In genomic region chr3:23916886-23917815, GRCh38 we compare ENCODE assay signal across 1 cellular context.
TF ChIP-seq lines count a peak whose summit lies in the region.

Gene NKIRAS1 (minus strand): TSS chr3:23916990. CDS start chr3:23910904, 6,086 bp downstream.
Gene RPL15 (plus strand): TSS chr3:23917132. CDS start chr3:23917860, 728 bp downstream.

TF ChIP-seq in K562, 482 proteins besides CTCF, POLR2A, EP300 and RAD21 (continued from another document and continues in another):
- TF ChIP-seq CHD7 (IDR thresholded peaks at IDR 0.05; ENCODE audit: low read depth, low read length), result peak; percentile 24
- no peak for TF ChIP-seq ZNF197 (CRISPR knock-in tag; IDR thresholded peaks at IDR 0.05; ENCODE audit: low read depth)
- TF ChIP-seq XRCC5 (IDR thresholded peaks at IDR 0.05; ENCODE audit: low read depth, low read length), result peak; percentile 85; the same call in 1 of the 2 replicates
- 0 out of 2 replicates have a peak, but pooled peaks have one; percentile 30 for TF ChIP-seq ELK1 (CRISPR knock-in tag; IDR thresholded peaks at IDR 0.05)
- peak; percentile 82 for TF ChIP-seq ATF7 (IDR thresholded peaks at IDR 0.05)
- TF ChIP-seq MTF1 (CRISPR knock-in tag; IDR thresholded peaks at IDR 0.05; ENCODE audit: borderline replicate concordance), result no peak
- TF ChIP-seq PHB (CRISPR knock-in tag; IDR thresholded peaks at IDR 0.05), result peak; percentile 38
- TF ChIP-seq MAFF (IDR thresholded peaks at IDR 0.05; ENCODE audit: low read length), result no peak
- TF ChIP-seq RBM34 (IDR thresholded peaks at IDR 0.05; ENCODE audit: borderline replicate concordance, insufficient read depth, low read length), result no peak
- TF ChIP-seq ZNF668 (CRISPR knock-in tag; IDR thresholded peaks at IDR 0.05), result peak; percentile 78; the same call in 1 of the 2 replicates
- no peak for TF ChIP-seq DACH1 (IDR thresholded peaks at IDR 0.05; ENCODE audit: partially characterized antibody)
- TF ChIP-seq GTF2A2 (tag; IDR thresholded peaks at IDR 0.05), result peak; percentile 87
- no peak; the same call in 1 of the 2 replicates for TF ChIP-seq ZEB2 (IDR thresholded peaks at IDR 0.05)
- TF ChIP-seq GABPB2 (CRISPR knock-in tag; conservative IDR thresholded peaks at IDR 0.05), result no peak
- peak; percentile 62; the same call in 1 of the 2 replicates for TF ChIP-seq BACH1 (tag; IDR thresholded peaks at IDR 0.05)
- TF ChIP-seq ZNF316 (IDR thresholded peaks at IDR 0.05), result peak; percentile 28
- peak; percentile 83 for TF ChIP-seq ELF1 (tag; IDR thresholded peaks at IDR 0.05)
- TF ChIP-seq ZNF57 (CRISPR knock-in tag; IDR thresholded peaks at IDR 0.05), result 0 out of 2 replicates have a peak, but pooled peaks have one; percentile 59
- TF ChIP-seq ELK3 (CRISPR knock-in tag; IDR thresholded peaks at IDR 0.05), result no peak
- TF ChIP-seq ZFPM2 (CRISPR knock-in tag; IDR thresholded peaks at IDR 0.05), result 0 out of 2 replicates have a peak, but pooled peaks have one; percentile 25
- peak; percentile 87 for TF ChIP-seq RB1 (IDR thresholded peaks at IDR 0.05; ENCODE audit: low read depth)
- TF ChIP-seq, protein P1, sequence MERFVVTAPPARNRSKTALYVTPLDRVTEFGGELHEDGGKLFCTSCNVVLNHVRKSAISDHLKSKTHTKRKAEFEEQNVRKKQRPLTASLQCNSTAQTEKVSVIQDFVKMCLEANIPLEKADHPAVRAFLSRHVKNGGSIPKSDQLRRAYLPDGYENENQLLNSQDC (CRISPR knock-in tag; IDR thresholded peaks at IDR 0.05), result peak; percentile 92
- TF ChIP-seq TCF15 (CRISPR knock-in tag; IDR thresholded peaks at IDR 0.05), result 0 out of 2 replicates have a peak, but pooled peaks have one; percentile 71
- TF ChIP-seq ZNF766 (CRISPR knock-in tag; conservative IDR thresholded peaks at IDR 0.05), result peak; percentile 73; the same call in 1 of the 2 replicates
- peak; percentile 82 for TF ChIP-seq TOE1 (IDR thresholded peaks at IDR 0.05; ENCODE audit: borderline replicate concordance)
- peak; percentile 91 for TF ChIP-seq TOE1 (CRISPR knock-in tag; IDR thresholded peaks at IDR 0.05; ENCODE audit: borderline replicate concordance, low read depth)
- TF ChIP-seq UBTF (IDR thresholded peaks at IDR 0.05; ENCODE audit: borderline replicate concordance in 1 of 2, low read depth in 2 of 2, low read length in 2 of 2), result no peak
- no peak for TF ChIP-seq RHOXF2B (CRISPR knock-in tag; conservative IDR thresholded peaks at IDR 0.05)
- no peak for TF ChIP-seq ZNF212 (CRISPR knock-in tag; IDR thresholded peaks at IDR 0.05)
- no peak; the same call in 1 of the 2 replicates for TF ChIP-seq TRIM28 (IDR thresholded peaks at IDR 0.05)
- no peak for TF ChIP-seq MAFG (tag; conservative IDR thresholded peaks at IDR 0.05)
- TF ChIP-seq DPF2 (IDR thresholded peaks at IDR 0.05), result no peak; the same call in none of the 2 replicates
- peak; percentile 86 for TF ChIP-seq LEF1 (IDR thresholded peaks at IDR 0.05)
- TF ChIP-seq ARHGAP35 (IDR thresholded peaks at IDR 0.05; ENCODE audit: partially characterized antibody), result peak; percentile 23
- peak; percentile 95; the same call in 1 of the 2 replicates for TF ChIP-seq CBX1 (IDR thresholded peaks at IDR 0.05; ENCODE audit: low read depth)
- peak; percentile 34; the same call in 1 of the 2 replicates for TF ChIP-seq ZNF586 (CRISPR knock-in tag; conservative IDR thresholded peaks at IDR 0.05)
- TF ChIP-seq HMGN3 (IDR thresholded peaks at IDR 0.05; ENCODE audit: borderline replicate concordance, extremely low read depth, insufficient read length, low read depth, low read length), result peak; percentile 92
- no peak for TF ChIP-seq SRSF7 (optimal IDR thresholded peaks at IDR 0.05; ENCODE audit: low read depth, low read length)
- TF ChIP-seq SUPT5H (IDR thresholded peaks at IDR 0.05), result peak; percentile 100
- TF ChIP-seq ZBTB11 (CRISPR knock-in tag; IDR thresholded peaks at IDR 0.05), result peak; percentile 34 to 91 (median 67); a peak in 3 of 6 replicates
- TF ChIP-seq SIRT6 (IDR thresholded peaks at IDR 0.05; ENCODE audit: low read depth, low read length), result peak; percentile 76
- peak; percentile 99 for TF ChIP-seq ZNF143 (CRISPR knock-in tag; IDR thresholded peaks at IDR 0.05)
- TF ChIP-seq NFYB (IDR thresholded peaks at IDR 0.05; ENCODE audit: extremely low read depth, insufficient read length), result no peak
- TF ChIP-seq SAFB (IDR thresholded peaks at IDR 0.05; ENCODE audit: borderline replicate concordance, low read depth, low read length), result no peak
